ENCODE assay signal across 1 cellular context in the genomic region with DNA sequence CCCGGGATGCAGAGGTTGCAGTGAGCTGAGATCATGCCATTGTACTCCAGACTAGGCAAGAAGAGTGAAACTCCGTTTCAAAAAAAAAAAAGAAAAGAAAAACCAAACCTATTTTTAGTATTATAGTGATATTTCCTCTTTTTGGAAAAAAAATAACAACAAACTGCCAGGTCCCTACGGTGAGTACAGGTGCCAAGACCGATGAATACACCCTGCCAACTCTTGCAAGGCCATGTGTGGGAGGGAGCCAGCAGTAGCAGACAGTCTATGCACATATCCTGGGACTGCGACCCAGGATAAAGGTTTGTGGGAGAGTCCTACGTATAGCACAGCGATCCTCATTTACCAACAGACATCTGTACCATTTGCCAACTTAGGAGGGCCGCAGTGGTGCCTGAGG.
TF ChIP-seq lines count a peak whose summit lies in the region.

No MANE protein-coding gene starts in this region.

TF ChIP-seq in HepG2, 621 proteins besides CTCF, POLR2A, EP300 and RAD21 (continued from another document):
- TF ChIP-seq ZNF281 (CRISPR knock-in tag; IDR thresholded peaks at IDR 0.05; ENCODE audit: borderline replicate concordance) (no peak), KDM2A (CRISPR knock-in tag; IDR thresholded peaks at IDR 0.05; ENCODE audit: borderline replicate concordance, low read depth) (no peak), GATAD2A (CRISPR knock-in tag; IDR thresholded peaks at IDR 0.05) (no peak), FUBP1 (CRISPR knock-in tag; IDR thresholded peaks at IDR 0.05; ENCODE audit: borderline replicate concordance) (no peak), ZFP37 (CRISPR knock-in tag; IDR thresholded peaks at IDR 0.05; ENCODE audit: borderline replicate concordance) (no peak), IRF2 (CRISPR knock-in tag; IDR thresholded peaks at IDR 0.05) (no peak), CHCHD3 (CRISPR knock-in tag; IDR thresholded peaks at IDR 0.05) (no peak), ZBTB46 (CRISPR knock-in tag; IDR thresholded peaks at IDR 0.05; ENCODE audit: borderline replicate concordance) (no peak), ZNF335 (CRISPR knock-in tag; IDR thresholded peaks at IDR 0.05) (no peak), SMARCE1 (IDR thresholded peaks at IDR 0.05; ENCODE audit: borderline replicate concordance) (no peak), GPBP1L1 (CRISPR knock-in tag; IDR thresholded peaks at IDR 0.05) (no peak), ZNF737 (CRISPR knock-in tag; IDR thresholded peaks at IDR 0.05; ENCODE audit: borderline replicate concordance) (no peak), SP5 (CRISPR knock-in tag; IDR thresholded peaks at IDR 0.05; ENCODE audit: borderline replicate concordance, low read depth) (no peak), MAFG (CRISPR knock-in tag; IDR thresholded peaks at IDR 0.05) (no peak)
- TF ChIP-seq, protein P1, sequence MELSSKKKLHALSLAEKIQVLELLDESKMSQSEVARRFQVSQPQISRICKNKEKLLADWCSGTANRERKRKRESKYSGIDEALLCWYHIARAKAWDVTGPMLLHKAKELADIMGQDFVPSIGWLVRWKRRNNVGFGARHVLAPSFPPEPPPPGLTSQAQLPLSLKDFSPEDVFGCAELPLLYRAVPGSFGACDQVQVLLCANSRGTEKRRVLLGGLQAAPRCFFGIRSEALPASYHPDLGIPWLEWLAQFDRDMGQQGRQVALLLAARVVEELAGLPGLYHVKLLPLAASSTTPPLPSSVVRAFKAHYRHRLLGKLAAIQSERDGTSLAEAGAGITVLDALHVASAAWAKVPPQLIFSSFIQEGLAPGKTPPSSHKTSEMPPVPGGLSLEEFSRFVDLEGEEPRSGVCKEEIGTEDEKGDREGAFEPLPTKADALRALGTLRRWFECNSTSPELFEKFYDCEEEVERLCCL (CRISPR knock-in tag; IDR thresholded peaks at IDR 0.05; ENCODE audit: borderline replicate concordance), result no peak
- TF ChIP-seq, protein P2, sequence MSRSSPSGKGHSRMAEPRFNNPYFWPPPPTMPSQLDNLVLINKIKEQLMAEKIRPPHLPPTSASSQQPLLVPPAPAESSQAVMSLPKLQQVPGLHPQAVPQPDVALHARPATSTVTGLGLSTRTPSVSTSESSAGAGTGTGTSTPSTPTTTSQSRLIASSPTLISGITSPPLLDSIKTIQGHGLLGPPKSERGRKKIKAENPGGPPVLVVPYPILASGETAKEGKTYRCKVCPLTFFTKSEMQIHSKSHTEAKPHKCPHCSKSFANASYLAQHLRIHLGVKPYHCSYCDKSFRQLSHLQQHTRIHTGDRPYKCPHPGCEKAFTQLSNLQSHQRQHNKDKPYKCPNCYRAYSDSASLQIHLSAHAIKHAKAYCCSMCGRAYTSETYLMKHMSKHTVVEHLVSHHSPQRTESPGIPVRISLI (CRISPR knock-in tag; IDR thresholded peaks at IDR 0.05; ENCODE audit: borderline replicate concordance), result no peak
- TF ChIP-seq, protein P3, sequence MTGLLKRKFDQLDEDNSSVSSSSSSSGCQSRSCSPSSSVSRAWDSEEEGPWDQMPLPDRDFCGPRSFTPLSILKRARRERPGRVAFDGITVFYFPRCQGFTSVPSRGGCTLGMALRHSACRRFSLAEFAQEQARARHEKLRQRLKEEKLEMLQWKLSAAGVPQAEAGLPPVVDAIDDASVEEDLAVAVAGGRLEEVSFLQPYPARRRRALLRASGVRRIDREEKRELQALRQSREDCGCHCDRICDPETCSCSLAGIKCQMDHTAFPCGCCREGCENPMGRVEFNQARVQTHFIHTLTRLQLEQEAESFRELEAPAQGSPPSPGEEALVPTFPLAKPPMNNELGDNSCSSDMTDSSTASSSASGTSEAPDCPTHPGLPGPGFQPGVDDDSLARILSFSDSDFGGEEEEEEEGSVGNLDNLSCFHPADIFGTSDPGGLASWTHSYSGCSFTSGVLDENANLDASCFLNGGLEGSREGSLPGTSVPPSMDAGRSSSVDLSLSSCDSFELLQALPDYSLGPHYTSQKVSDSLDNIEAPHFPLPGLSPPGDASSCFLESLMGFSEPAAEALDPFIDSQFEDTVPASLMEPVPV (CRISPR knock-in tag; IDR thresholded peaks at IDR 0.05), result no peak
